In the genomic region with DNA sequence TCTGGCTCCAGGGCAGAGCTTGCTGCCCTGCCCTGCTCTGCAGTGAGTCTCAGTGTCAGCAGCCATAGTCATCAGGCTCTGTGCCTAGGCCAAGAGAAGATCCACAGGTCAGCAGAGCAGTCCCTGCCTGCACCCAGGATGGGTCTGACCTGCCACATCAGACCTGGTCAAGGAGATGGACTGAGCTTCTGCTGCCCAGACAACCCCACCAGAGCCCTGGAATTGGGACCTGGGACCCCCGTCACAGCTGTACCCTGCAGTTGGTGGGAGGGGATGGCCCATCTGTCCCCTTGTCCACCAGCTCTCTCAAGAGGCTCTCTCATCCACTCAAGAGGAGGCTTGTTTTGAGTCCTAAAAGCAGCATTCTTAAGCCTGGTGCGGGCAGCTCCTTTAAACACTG, we compare ENCODE assay signal across 24 cellular contexts.
A peak's percentile ranks its signal among the peaks of the same experiment; 100 is the strongest.
DNase-seq lines count a peak whose midpoint lies in the region; ATAC-seq, FAIRE-seq and TF ChIP-seq lines count a peak whose summit lies in the region.
"Had no signal": no experiment of that assay in that cellular context is flagged by ENCODE, and none has a peak within 500 bp of the region (broad histone marks: within the 10 kb centered on the region; RNA-seq: fewer than 3 reads in every experiment).

No MANE protein-coding gene starts in this region.

- H3K4me3 Mint-ChIP-seq in GM23338: no peak overlapping the region
- no peak overlapping the region for H3K4me3 Mint-ChIP-seq in stimulated activated effector memory CD8-positive, alpha-beta T cell treated with anti-CD3 and anti-CD28 coated beads, Interleukin-12 subunit alpha, Interleukin-12 subunit beta, amount 100 ng/mL, for 72 hours
- no peak overlapping the region for H3K4me3 Mint-ChIP-seq in activated CD8-positive, alpha-beta memory T cell treated with anti-CD3 and anti-CD28 coated beads, Interleukin-2, amount 10 ng/mL, durations not matched to agents 7 days and 5 days
- H3K4me3 Mint-ChIP-seq: CD4-positive, CD25-positive, alpha-beta regulatory T cell; CD8-positive, alpha-beta memory T cell had no signal

- no peak for FAIRE-seq in HepG2 (lab: Jason Lieb, UNC)
- FAIRE-seq: A204.1, G401.6, GM12891, GM19239 had no signal

- no peaks in the 10 kb centered on the region for H3K79me2 ChIP-seq in GM23338 (replicated peaks; ENCODE audit: insufficient read depth)
- no peaks in the 10 kb centered on the region for H3K79me2 ChIP-seq in HepG2 (ENCODE audit: insufficient read depth, low read length)

- H3K27ac ChIP-seq in GM23338 (ENCODE audit: low read depth) (no peak overlapping the region), iPS-20b (ENCODE audit: low read length) (no peak overlapping the region), HepG2 (ENCODE audit: extremely low read length, insufficient read depth, low read length) (no peak overlapping the region)
- H3K27ac ChIP-seq: GM23248 had no signal

- H3K9me2 ChIP-seq in GM23338 (ENCODE audit: insufficient read depth): 0 out of 2 replicates have a peak, but pooled peaks cover 3% of the 10 kb centered on the region

- H3K4me1 ChIP-seq in GM23338 (ENCODE audit: insufficient read depth) (no peaks in the 10 kb centered on the region), iPS-20b (ENCODE audit: insufficient read depth, low read length) (peaks cover 8% of the 10 kb centered on the region; the same call in 1 of the 2 replicates), HepG2 (ENCODE audit: insufficient read depth, low read length) (no peaks in the 10 kb centered on the region)
- H3K4me1 ChIP-seq: BE2C had no signal

- H4K20me1 ChIP-seq in GM23338 (replicated peaks; ENCODE audit: insufficient read depth): no peaks in the 10 kb centered on the region
- no peaks in the 10 kb centered on the region for H4K20me1 ChIP-seq in HepG2 (ENCODE audit: insufficient read depth, low read length)

- no peak overlapping the region for H3K27ac Mint-ChIP-seq in GM23338
- H3K27ac Mint-ChIP-seq in stimulated activated effector memory CD8-positive, alpha-beta T cell treated with anti-CD3 and anti-CD28 coated beads, Interleukin-12 subunit alpha, Interleukin-12 subunit beta, amount 100 ng/mL, for 72 hours: no peak overlapping the region
- H3K27ac Mint-ChIP-seq in activated CD8-positive, alpha-beta memory T cell treated with anti-CD3 and anti-CD28 coated beads, Interleukin-2, amount 10 ng/mL, durations not matched to agents 7 days and 5 days: no peak overlapping the region
- H3K27ac Mint-ChIP-seq: CD4-positive, CD25-positive, alpha-beta regulatory T cell; CD8-positive, alpha-beta memory T cell had no signal

- TF ChIP-seq EP300 in HepG2 (IDR thresholded peaks at IDR 0.05; ENCODE audit: low read depth in 2 of 2, low read length in 2 of 2) (no peak), HepG2 (CRISPR knock-in tag; IDR thresholded peaks at IDR 0.05; ENCODE audit: borderline replicate concordance) (no peak)

- intact Hi-C loops in HepG2 (cut with micrococcal nuclease; ENCODE audit: unreplicated experiment): no loop called here

- H3K9me3 Mint-ChIP-seq in GM23338: no peaks in the 10 kb centered on the region
- H3K9me3 Mint-ChIP-seq in stimulated activated effector memory CD8-positive, alpha-beta T cell treated with anti-CD3 and anti-CD28 coated beads, Interleukin-12 subunit alpha, Interleukin-12 subunit beta, amount 100 ng/mL, for 72 hours: no peaks in the 10 kb centered on the region
- no peaks in the 10 kb centered on the region for H3K9me3 Mint-ChIP-seq in activated CD8-positive, alpha-beta memory T cell treated with anti-CD3 and anti-CD28 coated beads, Interleukin-2, amount 10 ng/mL, durations not matched to agents 7 days and 5 days (ENCODE audit: low read depth)

- no peak for TF ChIP-seq POLR2A in HepG2 (IDR thresholded peaks at IDR 0.05; ENCODE audit: insufficient read depth in 1 of 2, low read depth in 2 of 2, low read length in 2 of 2)

- peaks cover 2% of the 10 kb centered on the region for H3K27me3 Mint-ChIP-seq in GM23338 (ENCODE audit: insufficient read depth, low read depth, poor library complexity)
- no peaks in the 10 kb centered on the region for H3K27me3 Mint-ChIP-seq in activated CD8-positive, alpha-beta memory T cell treated with anti-CD3 and anti-CD28 coated beads, Interleukin-2, amount 10 ng/mL, durations not matched to agents 7 days and 5 days
- H3K27me3 Mint-ChIP-seq: CD4-positive, CD25-positive, alpha-beta regulatory T cell had no signal

- CTCF ChIA-PET in HepG2 (lab: Yijun Ruan, JAX; ENCODE audit: low intra/inter-chr PET ratio, low total read pairs): no interaction called here
- CTCF ChIA-PET in activated CD8-positive, alpha-beta memory T cell treated with anti-CD3 and anti-CD28 coated beads, Interleukin-2, amount 10 ng/mL, durations not matched to agents 7 days and 5 days (lab: Charles Lee): no interaction called here

- no peak overlapping the region for H3K4me2 ChIP-seq in GM23338
- no peak overlapping the region for H3K4me2 ChIP-seq in HepG2 (ENCODE audit: low read depth, low read length)

- no peaks in the 10 kb centered on the region for H3K27me3 ChIP-seq in GM23338 (ENCODE audit: insufficient read depth)
- no peaks in the 10 kb centered on the region for H3K27me3 ChIP-seq in iPS-20b (ENCODE audit: insufficient read depth, low read length)
- peaks cover 0 to 31% of the 10 kb centered on the region in 2 experiments; a peak in 3 of 5 replicates for H3K27me3 ChIP-seq in HepG2 (ENCODE audit: control insufficient read depth in 1 of 2, insufficient read depth in 2 of 2, low read length in 2 of 2)
- H3K27me3 ChIP-seq: BE2C had no signal

- H2AFZ ChIP-seq in GM23338 (0 out of 2 replicates have a peak overlapping the region, but pooled peaks have one; percentile 43), HepG2 (ENCODE audit: low read length) (no peak overlapping the region)
- H2AFZ ChIP-seq: GM23248 had no signal

- BruUV-seq in HepG2 (replicated peaks; lab: Mats Ljungman, UMichigan): no TSS peak

- DNase-seq in GM23338 (ENCODE audit: low spot score) (no peak), NCI-H524 (lab: John Stamatoyannopoulos, UW) (peak; percentile 79 to 92), NCI-H510A treated with DMSO at 0.1 percent for 48 hours (lab: John Stamatoyannopoulos, UW) (no peak), HepG2 (ENCODE audit: low spot score) (no peak), NCI-H748 (lab: John Stamatoyannopoulos, UW; ENCODE audit: unreplicated experiment) (no peak)
- DNase-seq in stimulated activated effector memory CD8-positive, alpha-beta T cell treated with anti-CD3 and anti-CD28 coated beads, Interleukin-12 subunit alpha, Interleukin-12 subunit beta, amount 100 ng/mL, for 72 hours (ENCODE audit: low spot score in 2 of 2): no peak
- no peak for DNase-seq in activated CD8-positive, alpha-beta memory T cell treated with anti-CD3 and anti-CD28 coated beads, Interleukin-2, amount 10 ng/mL, durations not matched to agents 7 days and 5 days
- DNase-seq: ACHN; BE2C; C1 segment of cervical spinal cord; CD4-positive, CD25-positive, alpha-beta regulatory T cell; CD8-positive, alpha-beta memory T cell; COR-L47; DMS 273 treated with DMSO at 0.1 percent for 48 hours; DMS53; DND-41; EL; GM23248; H7 had no signal

- no peak for TF ChIP-seq RAD21 in HepG2 (CRISPR knock-in tag; IDR thresholded peaks at IDR 0.05)

- H3K9ac ChIP-seq in iPS-20b (ENCODE audit: low read depth, low read length) (0 out of 2 replicates have a peak overlapping the region, but pooled peaks have one; percentile 22), HepG2 (ENCODE audit: insufficient read depth, low read depth, low read length) (no peak overlapping the region)
- H3K9ac ChIP-seq: GM23248 had no signal

- no peaks in the 10 kb centered on the region for H3K4me1 Mint-ChIP-seq in GM23338
- no peaks in the 10 kb centered on the region for H3K4me1 Mint-ChIP-seq in stimulated activated effector memory CD8-positive, alpha-beta T cell treated with anti-CD3 and anti-CD28 coated beads, Interleukin-12 subunit alpha, Interleukin-12 subunit beta, amount 100 ng/mL, for 72 hours
- H3K4me1 Mint-ChIP-seq in activated CD8-positive, alpha-beta memory T cell treated with anti-CD3 and anti-CD28 coated beads, Interleukin-2, amount 10 ng/mL, durations not matched to agents 7 days and 5 days: no peaks in the 10 kb centered on the region
- H3K4me1 Mint-ChIP-seq: CD4-positive, CD25-positive, alpha-beta regulatory T cell; CD8-positive, alpha-beta memory T cell had no signal

- H3K9me3 ChIP-seq in iPS-20b (ENCODE audit: insufficient read depth, low read depth, low read length): no peaks in the 10 kb centered on the region; the same call in 1 of the 2 replicates
- H3K9me3 ChIP-seq in HepG2 (ENCODE audit: low read length): no peaks in the 10 kb centered on the region
- H3K9me3 ChIP-seq: BE2C had no signal

- POLR2A ChIA-PET in HepG2 (lab: Yijun Ruan, JAX): no interaction called here

- H3K36me3 Mint-ChIP-seq in GM23338 (ENCODE audit: low read depth): no peaks in the 10 kb centered on the region
- no peaks in the 10 kb centered on the region for H3K36me3 Mint-ChIP-seq in stimulated activated effector memory CD8-positive, alpha-beta T cell treated with anti-CD3 and anti-CD28 coated beads, Interleukin-12 subunit alpha, Interleukin-12 subunit beta, amount 100 ng/mL, for 72 hours
- no peaks in the 10 kb centered on the region for H3K36me3 Mint-ChIP-seq in activated CD8-positive, alpha-beta memory T cell treated with anti-CD3 and anti-CD28 coated beads, Interleukin-2, amount 10 ng/mL, durations not matched to agents 7 days and 5 days
- H3K36me3 Mint-ChIP-seq: CD4-positive, CD25-positive, alpha-beta regulatory T cell; CD8-positive, alpha-beta memory T cell had no signal

- in situ Hi-C loops in HepG2 (cut with HindIII; ENCODE audit: extremely low pct_ligation_motif_present, low pct_unique_long_range_greater_than_20kb): no loop called here

- TF ChIP-seq CTCF in GM23338 (conservative IDR thresholded peaks at IDR 0.05; ENCODE audit: low read depth in 2 of 2) (no peak), HepG2 (CRISPR knock-in tag; IDR thresholded peaks at IDR 0.05) (no peak)

- H3K36me3 ChIP-seq in GM23338 (ENCODE audit: insufficient read depth): no peaks in the 10 kb centered on the region
- no peaks in the 10 kb centered on the region for H3K36me3 ChIP-seq in iPS-20b (ENCODE audit: insufficient read depth, low read depth, low read length)
- no peaks in the 10 kb centered on the region for H3K36me3 ChIP-seq in HepG2 (replicated peaks in 1 of 2; ENCODE audit: control insufficient read depth in 1 of 2, insufficient read depth in 2 of 2, low read length in 2 of 2)
- H3K36me3 ChIP-seq: BE2C had no signal

- H3K4me3 ChIP-seq in GM23338: no peak overlapping the region
- no peak overlapping the region for H3K4me3 ChIP-seq in iPS-20b (ENCODE audit: low read length)
- no peak overlapping the region for H3K4me3 ChIP-seq in HepG2 (replicated peaks in 1 of 3; ENCODE audit: insufficient read depth in 1 of 3, low read depth in 2 of 3, low read length in 3 of 3)
- H3K4me3 ChIP-seq: GM23248 had no signal

- WGBS in HepG2 (ENCODE audit: low lambda C conversion rate): 8% methylated on average over 2 of the region's 2 CpGs

- H3F3A ChIP-seq in GM23338 (replicated peaks; ENCODE audit: low read depth): no peaks in the 10 kb centered on the region

- ATAC-seq in GM23338: no peak
- ATAC-seq in stimulated activated effector memory CD8-positive, alpha-beta T cell treated with anti-CD3 and anti-CD28 coated beads, Interleukin-12 subunit alpha, Interleukin-12 subunit beta, amount 100 ng/mL, for 72 hours: peak; percentile 19
- ATAC-seq in HepG2: no peak
- no peak for ATAC-seq in activated CD8-positive, alpha-beta memory T cell treated with anti-CD3 and anti-CD28 coated beads, Interleukin-2, amount 10 ng/mL, durations not matched to agents 7 days and 5 days

TF ChIP-seq in HepG2, 621 proteins besides CTCF, POLR2A, EP300 and RAD21 (continues in another document):
- no peak for TF ChIP-seq KLF6 (CRISPR knock-in tag; IDR thresholded peaks at IDR 0.05)

Comparison
In these comparisons a context has a peak if more than half of its experiments do, and no peak if none do; other contexts are left out.
1. DNase-seq: peak in NCI-H524 (2 of 2); none in GM23338 (single experiment), stimulated activated effector memory CD8-positive, alpha-beta T cell treated with anti-CD3 and anti-CD28 coated beads, Interleukin-12 subunit alpha, Interleukin-12 subunit beta, amount 100 ng/mL, for 72 hours (0 of 2), NCI-H510A treated with DMSO at 0.1 percent for 48 hours (single experiment), HepG2 (single experiment), activated CD8-positive, alpha-beta memory T cell treated with anti-CD3 and anti-CD28 coated beads, Interleukin-2, amount 10 ng/mL, durations not matched to agents 7 days and 5 days (single experiment) and NCI-H748 (single experiment).